18 cellular contexts compared by ENCODE assay signal in the genomic region with DNA sequence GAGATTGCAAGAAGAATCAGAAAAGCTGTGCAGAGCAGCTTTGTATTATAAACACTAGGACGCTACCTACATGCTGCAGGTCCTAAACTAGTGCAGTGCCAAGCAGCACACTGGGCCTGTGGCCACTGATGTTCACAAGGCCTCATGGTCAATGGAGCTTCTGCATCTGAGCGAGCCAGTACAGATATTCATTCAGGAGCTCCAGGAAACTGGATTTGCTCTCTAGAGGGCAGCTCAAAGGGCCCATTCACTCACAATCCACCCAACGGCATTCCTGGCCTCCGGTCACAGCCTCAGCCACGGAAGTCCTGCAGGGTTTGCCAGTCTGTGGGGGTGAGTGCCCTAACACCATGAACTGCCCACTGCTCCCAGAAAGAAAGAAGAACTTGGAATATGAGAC. TPM values are rescaled to one million over a fixed set of nuclear protein-coding genes. Genes with fewer than 3 reads are reported as not detected.
DNase-seq lines count a peak whose midpoint lies in the region; ATAC-seq and TF ChIP-seq lines count a peak whose summit lies in the region.
"Had no signal": no experiment of that assay in that cellular context is flagged by ENCODE, and none has a peak within 500 bp of the region (broad histone marks: within the 10 kb centered on the region; RNA-seq: fewer than 3 reads in every experiment).

No MANE protein-coding gene starts in this region.

- H3K4me1 Mint-ChIP-seq in MCF 10A (ENCODE audit: insufficient read depth, unreplicated experiment): peaks cover 6% of the 10 kb centered on the region
- peaks cover 4 to 44% (median 10%) of the 10 kb centered on the region in 7 donors for H3K4me1 Mint-ChIP-seq in naive thymus-derived CD4-positive, alpha-beta T cell
- peaks cover 26% of the 10 kb centered on the region for H3K4me1 Mint-ChIP-seq in HFFc6 (ENCODE audit: low read depth)

- no peaks in the 10 kb centered on the region for H3K9me3 ChIP-seq in breast epithelium
- no peaks in the 10 kb centered on the region for H3K9me3 ChIP-seq in naive thymus-derived CD4-positive, alpha-beta T cell (ENCODE audit: control insufficient read depth in 2 of 3, low read length in 3 of 3)
- H3K9me3 ChIP-seq: ascending aorta had no signal

- intact Hi-C loops in breast epithelium (cut with DNase I; ENCODE audit: low total_unique reads) (no loop called here), MCF 10A (cut with micrococcal nuclease) (no loop called here)
- intact Hi-C loops in naive thymus-derived CD4-positive, alpha-beta T cell (cut with micrococcal nuclease): no loop called here

- CTCF ChIA-PET in MCF 10A (lab: Yijun Ruan, JAX): interaction anchor here (0.8 to 1.4 kb wide), 4 partner anchors 15 to 58 kb away, joined by 3 to 5 read pairs (median 4); no protein-coding TSS in a partner anchor
- CTCF ChIA-PET in naive thymus-derived CD4-positive, alpha-beta T cell (lab: Charles Lee): interaction anchor here (1.0 to 1.1 kb wide), 3 partner anchors 22 to 45 kb away, joined by 3 read pairs; no protein-coding TSS in a partner anchor

- DNase-seq in breast epithelium (ENCODE audit: low spot score in 2 of 2) (no peak), MCF 10A (ENCODE audit: unreplicated experiment) (no peak), anterior cingulate cortex (lab: John Stamatoyannopoulos, UW) (peak in 43 of 58 donors; percentile 4 to 78 (median 34)), HFFc6 (no peak), HuH-7 (ENCODE audit: low spot score) (no peak), A172 (ENCODE audit: low spot score) (no peak)
- DNase-seq in naive thymus-derived CD4-positive, alpha-beta T cell: no peak
- DNase-seq in effector CD8-positive, alpha-beta T cell (lab: John Stamatoyannopoulos, UW): no peak
- DNase-seq: CD8-positive, alpha-beta T cell; DMS79; NCI-H1417 treated with DMSO at 0.1 percent for 48 hours; NCI-H526 treated with DMSO at 0.1 percent for 48 hours; stimulated activated CD4-positive, alpha-beta T cell treated with anti-CD3 and anti-CD28 coated beads, Interleukin-4, amount 100 ng/mL, for 24 hours had no signal

- H3K9me3 Mint-ChIP-seq in MCF 10A (ENCODE audit: unreplicated experiment) (no peaks in the 10 kb centered on the region), HFFc6 (no peaks in the 10 kb centered on the region)
- no peaks in the 10 kb centered on the region for H3K9me3 Mint-ChIP-seq in naive thymus-derived CD4-positive, alpha-beta T cell
- H3K9me3 Mint-ChIP-seq: CD8-positive, alpha-beta T cell had no signal

- H3K27ac ChIP-seq in breast epithelium: peak overlapping the region; percentile 49 to 62
- H3K27ac ChIP-seq in naive thymus-derived CD4-positive, alpha-beta T cell (ENCODE audit: low read depth, low read length): peak overlapping the region; percentile 31
- H3K27ac ChIP-seq: ascending aorta, parathyroid adenoma had no signal

- TF ChIP-seq POLR2A in breast epithelium (IDR thresholded peaks at IDR 0.05): no peak

- no peak overlapping the region for H3K4me3 ChIP-seq in breast epithelium
- no peak overlapping the region for H3K4me3 ChIP-seq in naive thymus-derived CD4-positive, alpha-beta T cell (ENCODE audit: low read length)
- H3K4me3 ChIP-seq: ascending aorta, skin epidermis had no signal

- BruUV-seq in MCF 10A (replicated peaks; lab: Mats Ljungman, UMichigan): no TSS peak

- ATAC-seq in naive thymus-derived CD4-positive, alpha-beta T cell: no peak
- ATAC-seq: CD8-positive, alpha-beta T cell; HCT116; HepG2 had no signal

- H3K27me3 Mint-ChIP-seq in MCF 10A (ENCODE audit: insufficient read depth, unreplicated experiment) (no peaks in the 10 kb centered on the region), HFFc6 (ENCODE audit: insufficient read depth) (no peaks in the 10 kb centered on the region; the same call in 1 of the 2 replicates)
- no peaks in the 10 kb centered on the region for H3K27me3 Mint-ChIP-seq in naive thymus-derived CD4-positive, alpha-beta T cell

- no peak overlapping the region for H3K27ac Mint-ChIP-seq in MCF 10A (ENCODE audit: low read depth, unreplicated experiment)
- peak overlapping the region in 5 of 9 donors; percentile 58 to 77 (median 63) for H3K27ac Mint-ChIP-seq in naive thymus-derived CD4-positive, alpha-beta T cell
- H3K27ac Mint-ChIP-seq in HFFc6: no peak overlapping the region

- POLR2A ChIA-PET in MCF 10A (lab: Yijun Ruan, JAX): interaction anchor here (0.7 to 1.6 kb wide), 3 partner anchors 24 to 91 kb away, joined by 3 to 4 read pairs (median 4); a partner anchor contains a TSS
- POLR2A ChIA-PET in naive thymus-derived CD4-positive, alpha-beta T cell (lab: Charles Lee): interaction anchor here (1.6 to 48.9 kb wide), 2 partner anchors 12 to 31 kb away, joined by 5 to 1265 read pairs; a partner anchor contains a TSS

- H3K4me3 Mint-ChIP-seq in MCF 10A (ENCODE audit: unreplicated experiment): no peak overlapping the region
- H3K4me3 Mint-ChIP-seq in naive thymus-derived CD4-positive, alpha-beta T cell: no peak overlapping the region
- no peak overlapping the region for H3K4me3 Mint-ChIP-seq in HFFc6
- H3K4me3 Mint-ChIP-seq: CD8-positive, alpha-beta T cell had no signal

- peaks cover 55% of the 10 kb centered on the region for H3K36me3 Mint-ChIP-seq in MCF 10A (ENCODE audit: insufficient read depth, unreplicated experiment)
- H3K36me3 Mint-ChIP-seq in naive thymus-derived CD4-positive, alpha-beta T cell: peaks cover 3 to 33% (median 16%) of the 10 kb centered on the region in 5 donors
- peaks cover 32% of the 10 kb centered on the region for H3K36me3 Mint-ChIP-seq in HFFc6 (ENCODE audit: low read depth)

- no peaks in the 10 kb centered on the region for H3K27me3 ChIP-seq in breast epithelium
- no peaks in the 10 kb centered on the region for H3K27me3 ChIP-seq in naive thymus-derived CD4-positive, alpha-beta T cell (ENCODE audit: control insufficient read depth in 2 of 2, insufficient read depth in 2 of 2, low read length in 2 of 2)
- H3K27me3 ChIP-seq: ascending aorta had no signal

- TF ChIP-seq CTCF in breast epithelium (IDR thresholded peaks at IDR 0.05) (no peak), MCF 10A (IDR thresholded peaks at IDR 0.05; ENCODE audit: unreplicated experiment) (no peak), HFFc6 (IDR thresholded peaks at IDR 0.05) (no peak)

- H3K36me3 ChIP-seq in breast epithelium: peaks cover 22% of the 10 kb centered on the region
- peaks cover 28 to 62% (median 41%) of the 10 kb centered on the region in 3 experiments for H3K36me3 ChIP-seq in naive thymus-derived CD4-positive, alpha-beta T cell (ENCODE audit: control insufficient read depth in 2 of 3, insufficient read depth in 3 of 3, low read length in 3 of 3)

- peaks cover 0 to 13% of the 10 kb centered on the region in 2 donors for H3K4me1 ChIP-seq in breast epithelium
- peaks cover 3 to 9% of the 10 kb centered on the region in 2 donors for H3K4me1 ChIP-seq in naive thymus-derived CD4-positive, alpha-beta T cell (ENCODE audit: control insufficient read depth in 2 of 2, insufficient read depth in 2 of 2, low read length in 2 of 2)
- H3K4me1 ChIP-seq: ascending aorta, parathyroid adenoma had no signal

RNA-seq across cellular contexts. Expression of a gene that starts 5.8 kb away (rescaled TPM):
- 10 to 100 TPM; 25.0 to 50.1 (median 32.4) TPM for total RNA-seq in breast epithelium
- 11.1 and 13.1 TPM in 2 replicates for total RNA-seq in MCF 10A (2022)
- 10 to 100 TPM; 47.2 to 73.8 (median 70.9) TPM for total RNA-seq in naive thymus-derived CD4-positive, alpha-beta T cell
- 10 to 100 TPM; 62.6 to 84.7 TPM for polyA plus RNA-seq in naive thymus-derived CD4-positive, alpha-beta T cell
- total RNA-seq in HFFc6 (2021; fragmentation: NEBNext Ultra II Directional; extraction: Animal tissue kit (Norgen Biotek cat#: 25700)): 10 to 100 TPM; 15.6 to 20.6 (median 16.7) TPM
- total RNA-seq in A172 (2014; rRNA removed; shearing (Covaris generic)): 12.1 and 17.0 TPM in 2 replicates

RNA-seq across cellular contexts. Expression of a gene that starts 24.1 kb away (rescaled TPM):
- total RNA-seq in breast epithelium (10 to 100 TPM; 47.7 to 68.6 (median 47.9) TPM), MCF 10A (2022) (167 and 193 TPM in 2 replicates)
- total RNA-seq in naive thymus-derived CD4-positive, alpha-beta T cell: 100 to 1,000 TPM; 267 to 341 (median 284) TPM
- polyA plus RNA-seq in naive thymus-derived CD4-positive, alpha-beta T cell: 100 to 1,000 TPM in 1 of 2 donors, 10 to 100 TPM in 1; 83.2 to 115 TPM
- 100 to 1,000 TPM; 166 to 197 (median 181) TPM for total RNA-seq in HFFc6 (2021; fragmentation: NEBNext Ultra II Directional; extraction: Animal tissue kit (Norgen Biotek cat#: 25700))
- 25.1 and 39.8 TPM in 2 replicates for total RNA-seq in A172 (2014; rRNA removed; shearing (Covaris generic))

RNA-seq across cellular contexts. Expression of a gene that starts 24.3 kb away (rescaled TPM):
- 1 to 10 TPM; 2.6 to 7.5 (median 6.6) TPM for total RNA-seq in breast epithelium
- total RNA-seq in MCF 10A (2022): 1.1 and 1.7 TPM in 2 replicates
- total RNA-seq in naive thymus-derived CD4-positive, alpha-beta T cell: 1 to 10 TPM; 1.8 to 6.9 (median 3.2) TPM
- polyA plus RNA-seq in naive thymus-derived CD4-positive, alpha-beta T cell: 1 to 10 TPM; 1.4 to 2.1 TPM
- 1 to 10 TPM; 1.4 to 1.6 (median 1.5) TPM for total RNA-seq in HFFc6 (2021; fragmentation: NEBNext Ultra II Directional; extraction: Animal tissue kit (Norgen Biotek cat#: 25700))
- 1.1 and 1.2 TPM in 2 replicates for total RNA-seq in A172 (2014; rRNA removed; shearing (Covaris generic))

RNA-seq across cellular contexts. Expression of a gene that starts 43.2 kb away (rescaled TPM):
- total RNA-seq in breast epithelium (10 to 100 TPM; 15.5 to 26.6 (median 20.6) TPM), MCF 10A (2022) (1.2 and 4.8 TPM in 2 replicates)
- total RNA-seq in naive thymus-derived CD4-positive, alpha-beta T cell: 10 to 100 TPM; 12.4 to 21.3 (median 17.9) TPM
- 10 to 100 TPM; 19.0 to 43.0 TPM for polyA plus RNA-seq in naive thymus-derived CD4-positive, alpha-beta T cell
- 1 to 10 TPM; 4.5 to 8.1 (median 5.7) TPM for total RNA-seq in HFFc6 (2021; fragmentation: NEBNext Ultra II Directional; extraction: Animal tissue kit (Norgen Biotek cat#: 25700))
- 12.8 and 20.8 TPM in 2 replicates for total RNA-seq in A172 (2014; rRNA removed; shearing (Covaris generic))

RNA-seq across cellular contexts. Expression of a gene that starts 54.7 kb away (rescaled TPM):
- total RNA-seq in breast epithelium (10 to 100 TPM; 13.3 to 15.4 (median 14.0) TPM), MCF 10A (2022) (18.4 and 19.6 TPM in 2 replicates)
- 10 to 100 TPM in 1 of 5 experiments, 1 to 10 TPM in 4; 4.3 to 10.8 (median 5.3) TPM for total RNA-seq in naive thymus-derived CD4-positive, alpha-beta T cell
- 1 to 10 TPM in 1 of 2 donors, under 1 TPM in 1; 0.08 to 1.1 TPM for polyA plus RNA-seq in naive thymus-derived CD4-positive, alpha-beta T cell
- total RNA-seq in HFFc6 (2021; fragmentation: NEBNext Ultra II Directional; extraction: Animal tissue kit (Norgen Biotek cat#: 25700)): 10 to 100 TPM; 12.7 to 18.9 (median 15.3) TPM
- total RNA-seq in A172 (2014; rRNA removed; shearing (Covaris generic)): 9.9 and 15.6 TPM in 2 replicates

Comparison
In these comparisons a context has a peak if more than half of its experiments do, and no peak if none do; other contexts are left out.
1. DNase-seq: peak in anterior cingulate cortex (43 of 58); none in breast epithelium (0 of 2), MCF 10A (single experiment), naive thymus-derived CD4-positive, alpha-beta T cell (0 of 9), HFFc6 (single experiment), effector CD8-positive, alpha-beta T cell (single experiment), HuH-7 (single experiment) and A172 (single experiment).
2. H3K27ac Mint-ChIP-seq: peak in naive thymus-derived CD4-positive, alpha-beta T cell (5 of 9); none in MCF 10A (single experiment) and HFFc6 (single experiment).